ENCODE assay signal across 8 cellular contexts in the genomic region with DNA sequence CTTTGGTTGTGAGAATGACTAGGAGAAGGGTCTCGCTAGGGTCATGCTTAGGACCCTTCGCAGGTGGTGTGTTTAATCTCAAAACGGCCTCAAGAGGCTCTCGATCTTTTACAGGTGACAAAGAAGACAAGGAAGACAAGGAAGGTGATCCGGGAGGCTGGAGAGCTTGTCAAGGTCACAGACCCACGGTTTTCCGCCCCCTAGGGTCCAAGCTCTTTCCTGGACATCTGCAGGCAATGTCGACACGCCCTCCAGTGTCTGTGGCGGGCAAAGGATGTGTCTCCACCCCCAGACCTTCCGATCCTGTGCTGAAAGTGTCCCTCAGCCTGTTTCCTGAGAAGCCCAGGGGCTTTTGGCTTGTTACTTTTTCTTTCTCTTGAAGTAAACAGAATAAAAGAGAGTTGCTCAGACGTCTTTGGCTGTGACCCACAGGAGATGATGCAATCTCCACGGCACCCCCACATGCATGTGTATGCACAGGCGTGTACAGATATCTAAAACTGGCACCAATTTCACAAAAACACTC.
DNase-seq lines count a peak whose midpoint lies in the region; ATAC-seq lines count a peak whose summit lies in the region.

No MANE protein-coding gene starts in this region.

- H3K36me3 Mint-ChIP-seq in activated CD4-positive, alpha-beta T cell treated with anti-CD3 and anti-CD28 coated beads, Interleukin-2, amount 10 ng/mL, durations not matched to agents 24 days and 14 days (ENCODE audit: low read depth): no peaks in the 10 kb centered on the region

- no peaks in the 10 kb centered on the region for H3K27me3 Mint-ChIP-seq in activated CD4-positive, alpha-beta T cell treated with anti-CD3 and anti-CD28 coated beads, Interleukin-2, amount 10 ng/mL, durations not matched to agents 24 days and 14 days

- H3K4me1 Mint-ChIP-seq in activated CD4-positive, alpha-beta T cell treated with anti-CD3 and anti-CD28 coated beads, Interleukin-2, amount 10 ng/mL, durations not matched to agents 24 days and 14 days: peaks cover 78% of the 10 kb centered on the region

- DNase-seq in DMS79 treated with DMSO at 0.1 percent for 48 hours (lab: John Stamatoyannopoulos, UW) (peak; percentile 23), DMS79 (lab: John Stamatoyannopoulos, UW) (no peak), NCI-H510A (lab: John Stamatoyannopoulos, UW) (peak; percentile 8), dermis microvascular lymphatic vessel endothelial cell (ENCODE audit: low read depth in 2 of 2) (peak; percentile 25 to 77), lung microvascular endothelial cell (ENCODE audit: low read depth in 2 of 2) (peak; percentile 69 to 88)
- peak; percentile 96 for DNase-seq in activated CD4-positive, alpha-beta T cell treated with anti-CD3 and anti-CD28 coated beads, Interleukin-2, amount 10 ng/mL, durations not matched to agents 24 days and 14 days
- DNase-seq in stimulated activated CD4-positive, alpha-beta T cell treated with anti-CD3 and anti-CD28 coated beads, TNF-alpha, amount 100 ng/mL, for 4 hours (ENCODE audit: low read depth in 3 of 3): peak in 2 of 3 experiments; percentile 71 to 79

- ATAC-seq in HG02938 (IDR thresholded peaks at IDR 0.05; ENCODE audit: unreplicated experiment): peak; percentile 59

- H3K4me3 Mint-ChIP-seq in activated CD4-positive, alpha-beta T cell treated with anti-CD3 and anti-CD28 coated beads, Interleukin-2, amount 10 ng/mL, durations not matched to agents 24 days and 14 days: peak overlapping the region; percentile 79

- no peaks in the 10 kb centered on the region for H3K9me3 Mint-ChIP-seq in activated CD4-positive, alpha-beta T cell treated with anti-CD3 and anti-CD28 coated beads, Interleukin-2, amount 10 ng/mL, durations not matched to agents 24 days and 14 days

- H3K27ac Mint-ChIP-seq in activated CD4-positive, alpha-beta T cell treated with anti-CD3 and anti-CD28 coated beads, Interleukin-2, amount 10 ng/mL, durations not matched to agents 24 days and 14 days: peak overlapping the region; percentile 96

- intact Hi-C loops in activated CD4-positive, alpha-beta T cell treated with anti-CD3 and anti-CD28 coated beads, Interleukin-2, amount 10 ng/mL, durations not matched to agents 24 days and 14 days (cut with micrococcal nuclease): loop anchor here (1.0 kb wide), 10 partner anchors 24 to 220 kb away; a partner anchor contains a TSS
